27 cellular contexts compared by ENCODE assay signal in genomic region chr4:105415281-105415744, GRCh38.
"Had no signal": no experiment of that assay in that cellular context is flagged by ENCODE, and none has a peak within 500 bp of the region (broad histone marks: within the 10 kb centered on the region; RNA-seq: fewer than 3 reads in every experiment).

No MANE protein-coding gene starts in this region.

- H3K4me1 Mint-ChIP-seq: activated CD4-positive, alpha-beta T cell treated with anti-CD3 and anti-CD28 coated beads for 36 hours; activated CD4-positive, alpha-beta T cell treated with anti-CD3 and anti-CD28 coated beads, Interleukin-2, amount 10 ng/mL, durations not matched to agents 7 days and 5 days; activated naive CD4-positive, alpha-beta T cell treated with anti-CD3 and anti-CD28 coated beads, Interleukin-2, amount 10 ng/mL, durations not matched to agents 7 days and 5 days had no signal

- H3K4me3 ChIP-seq: SK-N-MC had no signal

- DNase-seq: activated CD4-positive, alpha-beta T cell treated with anti-CD3 and anti-CD28 coated beads for 36 hours; activated CD4-positive, alpha-beta T cell treated with anti-CD3 and anti-CD28 coated beads, Interleukin-2, amount 10 ng/mL, durations not matched to agents 7 days and 5 days; activated CD4-positive, alpha-beta T cell treated with anti-CD3 and anti-CD28 coated beads, Interleukin-2, amount 50 U/mL, for 48 hours; activated CD8-positive, alpha-beta memory T cell treated with anti-CD3 and anti-CD28 coated beads, Interleukin-2, amount 50 U/mL, for 4 hours; activated CD8-positive, alpha-beta T cell treated with anti-CD3 and anti-CD28 coated beads, Interleukin-2, amount 10 ng/mL, durations not matched to agents 7 days and 5 days; activated gamma-delta T cell treated with Interleukin-2 at 50 U/mL for 16 hours; activated naive CD4-positive, alpha-beta T cell treated with anti-CD3 and anti-CD28 coated beads, Interleukin-2, amount 10 ng/mL, durations not matched to agents 7 days and 5 days; activated naive CD8-positive, alpha-beta T cell treated with anti-CD3 and anti-CD28 coated beads, Interleukin-2, amount 50 U/mL, for 24 hours; activated T-cell treated with anti-CD3 and anti-CD28 coated beads for 4 hours; activated T-cell treated with anti-CD3 and anti-CD28 coated beads, Interleukin-2, amount 50 U/mL, for 4 hours; anterior cingulate cortex; brain microvascular endothelial cell; central memory CD4-positive, alpha-beta T cell; NCI-H146; NCI-H187; NCI-H2029 treated with DMSO at 0.1 percent for 48 hours; NCI-H2107; NCI-H226; NCI-H446 treated with DMSO at 0.1 percent for 48 hours had no signal

- H3K27me3 ChIP-seq: brain microvascular endothelial cell had no signal

- H3K27ac ChIP-seq: brain microvascular endothelial cell, SK-N-MC had no signal

- H3K27me3 Mint-ChIP-seq: activated CD4-positive, alpha-beta T cell treated with anti-CD3 and anti-CD28 coated beads for 36 hours; activated CD4-positive, alpha-beta T cell treated with anti-CD3 and anti-CD28 coated beads, Interleukin-2, amount 10 ng/mL, durations not matched to agents 7 days and 5 days; activated naive CD4-positive, alpha-beta T cell treated with anti-CD3 and anti-CD28 coated beads, Interleukin-2, amount 10 ng/mL, durations not matched to agents 7 days and 5 days; activated naive CD8-positive, alpha-beta T cell; activated naive CD8-positive, alpha-beta T cell treated with anti-CD3 and anti-CD28 coated beads, Interleukin-2, amount 50 U/mL, for 24 hours had no signal

- ATAC-seq: activated CD4-positive, alpha-beta T cell treated with anti-CD3 and anti-CD28 coated beads for 36 hours; activated CD4-positive, CD25-positive, alpha-beta regulatory T cell treated with anti-CD3 and anti-CD28 coated beads, Interleukin-2, amount 50 U/mL, for 24 hours; activated CD8-positive, alpha-beta T cell treated with anti-CD3 and anti-CD28 coated beads, Interleukin-2, amount 10 ng/mL, durations not matched to agents 7 days and 5 days; activated naive CD8-positive, alpha-beta T cell treated with anti-CD3 and anti-CD28 coated beads, Interleukin-2, amount 50 U/mL, for 24 hours; Panc1 had no signal

- H3K36me3 ChIP-seq: brain microvascular endothelial cell had no signal

- FAIRE-seq: TTC549 had no signal

- H3K27ac Mint-ChIP-seq: activated CD4-positive, alpha-beta T cell treated with anti-CD3 and anti-CD28 coated beads for 36 hours; activated CD4-positive, alpha-beta T cell treated with anti-CD3 and anti-CD28 coated beads, Interleukin-2, amount 10 ng/mL, durations not matched to agents 7 days and 5 days; activated CD8-positive, alpha-beta T cell treated with anti-CD3 and anti-CD28 coated beads, Interleukin-2, amount 10 ng/mL, durations not matched to agents 7 days and 5 days; activated naive CD4-positive, alpha-beta T cell treated with anti-CD3 and anti-CD28 coated beads, Interleukin-2, amount 10 ng/mL, durations not matched to agents 7 days and 5 days; activated naive CD8-positive, alpha-beta T cell treated with anti-CD3 and anti-CD28 coated beads, Interleukin-2, amount 50 U/mL, for 24 hours; activated T-helper 1 cell treated with anti-CD3 and anti-CD28 coated beads, Interleukin-12 subunit alpha, Interleukin-12 subunit beta, Interleukin-2, Interleukin-4 antibody, amounts not matched to agents 30 ng/mL and 10 ng/mL and 1 ng/mL, durations not matched to agents 14 hours and 24 hours and 36 hours; T-helper 1 cell treated with Interleukin-12 subunit alpha and Interleukin-12 subunit beta and Interleukin-4 antibody, amounts not matched to agents 30 μg/mL and 1 μg/mL, for 36 hours; T-helper 2 cell treated with Interferon-gamma antibody and Interleukin-4, amounts not matched to agents 5 μg/mL and 100 μg/mL, for 36 hours had no signal

- H3K4me3 Mint-ChIP-seq: activated CD4-positive, alpha-beta T cell treated with anti-CD3 and anti-CD28 coated beads for 36 hours; activated CD4-positive, alpha-beta T cell treated with anti-CD3 and anti-CD28 coated beads, Interleukin-2, amount 10 ng/mL, durations not matched to agents 7 days and 5 days; activated CD8-positive, alpha-beta T cell treated with anti-CD3 and anti-CD28 coated beads, Interleukin-2, amount 10 ng/mL, durations not matched to agents 7 days and 5 days; activated naive CD4-positive, alpha-beta T cell treated with anti-CD3 and anti-CD28 coated beads, Interleukin-2, amount 10 ng/mL, durations not matched to agents 7 days and 5 days; activated naive CD8-positive, alpha-beta T cell; activated naive CD8-positive, alpha-beta T cell treated with anti-CD3 and anti-CD28 coated beads, Interleukin-2, amount 50 U/mL, for 24 hours; activated T-cell treated with anti-CD3 and anti-CD28 coated beads, Interleukin-2, amount 50 U/mL, for 4 hours; activated T-helper 1 cell treated with anti-CD3 and anti-CD28 coated beads, Interleukin-12 subunit alpha, Interleukin-12 subunit beta, Interleukin-2, Interleukin-4 antibody, amounts not matched to agents 30 ng/mL and 10 ng/mL and 1 ng/mL, durations not matched to agents 14 hours and 24 hours and 36 hours; T-helper 1 cell treated with Interleukin-12 subunit alpha and Interleukin-12 subunit beta and Interleukin-4 antibody, amounts not matched to agents 30 μg/mL and 1 μg/mL, for 36 hours; T-helper 2 cell treated with Interferon-gamma antibody and Interleukin-4, amounts not matched to agents 5 μg/mL and 100 μg/mL, for 36 hours had no signal
